Comparison of ENCODE assay signal across 15 cellular contexts in genomic region chr16:68792465-68793324, GRCh38. TPM values are rescaled to one million over a fixed set of nuclear protein-coding genes. Genes with fewer than 3 reads are reported as not detected.
DNase-seq lines count a peak whose midpoint lies in the region; ATAC-seq, FAIRE-seq and TF ChIP-seq lines count a peak whose summit lies in the region.
"Had no signal": no experiment of that assay in that cellular context is flagged by ENCODE, and none has a peak within 500 bp of the region (broad histone marks: within the 10 kb centered on the region; RNA-seq: fewer than 3 reads in every experiment).

No MANE protein-coding gene starts in this region.

- H3K27me3 ChIP-seq in SJCRH30 = no peaks in the 10 kb centered on the region
- H3K27me3 ChIP-seq: right atrium auricular region, SJSA1 had no signal

- H3K9me3 ChIP-seq in SJCRH30 (replicated peaks) = no peaks in the 10 kb centered on the region
- H3K9me3 ChIP-seq: right atrium auricular region, SJSA1 had no signal

- no peaks in the 10 kb centered on the region for H3K36me3 ChIP-seq in SJCRH30
- H3K36me3 ChIP-seq: right atrium auricular region, SJSA1 had no signal

- TF ChIP-seq CTCF in fibroblast of pulmonary artery (IDR thresholded peaks at IDR 0.05; ENCODE audit: low read length, missing control alignments) (no peak), retinal pigment epithelial cell (conservative IDR thresholded peaks at IDR 0.05; ENCODE audit: low read depth, low read length) (no peak), D721Med (IDR thresholded peaks at IDR 0.05; ENCODE audit: insufficient read depth, missing control alignments) (no peak)

- H3K27ac ChIP-seq in SJCRH30 = peak overlapping the region; percentile 94
- H3K27ac ChIP-seq: right atrium auricular region, SJSA1 had no signal

- no peak for FAIRE-seq in D721Med (lab: Jason Lieb, UNC)
- FAIRE-seq: G401.6 had no signal

- DNase-seq in HT-29 (ENCODE audit: low spot score) = peak; percentile 76
- DNase-seq in SJCRH30 = peak; percentile 85
- peak; percentile 72 for DNase-seq in fibroblast of pulmonary artery (ENCODE audit: low read depth)
- peak; percentile 83 for DNase-seq in retinal pigment epithelial cell (ENCODE audit: low read depth)
- DNase-seq in D721Med (ENCODE audit: insufficient read length, low spot score) = no peak
- DNase-seq: activated CD8-positive, alpha-beta memory T cell treated with anti-CD3 and anti-CD28 coated beads, Interleukin-2, amount 10 ng/mL, durations not matched to agents 7 days and 5 days; cerebellar nuclear complex; NCI-H1105 had no signal

- no peak for ATAC-seq in HG03039 (IDR thresholded peaks at IDR 0.05; ENCODE audit: unreplicated experiment)
- no peak for ATAC-seq in GM21737 (IDR thresholded peaks at IDR 0.05; ENCODE audit: unreplicated experiment)
- no peak for ATAC-seq in HG02798 (IDR thresholded peaks at IDR 0.05; ENCODE audit: poor library complexity, unreplicated experiment)
- ATAC-seq: activated CD8-positive, alpha-beta memory T cell treated with anti-CD3 and anti-CD28 coated beads, Interleukin-2, amount 10 ng/mL, durations not matched to agents 7 days and 5 days; stimulated activated effector memory CD8-positive, alpha-beta T cell treated with anti-CD3 and anti-CD28 coated beads, Interleukin-12 subunit alpha, Interleukin-12 subunit beta, amount 100 ng/mL, for 72 hours had no signal

- H3K4me3 ChIP-seq in SJCRH30 (no peak overlapping the region), fibroblast of pulmonary artery (replicated peaks; ENCODE audit: low read depth, low read length) (no peak overlapping the region), retinal pigment epithelial cell (ENCODE audit: low read length) (no peak overlapping the region)
- H3K4me3 ChIP-seq: right atrium auricular region, SJSA1 had no signal

- H3K4me1 ChIP-seq in SJCRH30 = peaks cover 36% of the 10 kb centered on the region
- H3K4me1 ChIP-seq: right atrium auricular region had no signal

RNA-seq across cellular contexts. Expression of gene TANGO6, which starts 50.6 kb away (rescaled TPM):
- 2.7 and 3.6 TPM in 2 replicates for total RNA-seq in HT-29 (2014; rRNA removed; shearing (Covaris generic))
- 5.8 and 7.3 TPM in 2 replicates for total RNA-seq in SJCRH30 (2014; rRNA removed; shearing (Covaris generic))

RNA-seq across cellular contexts. Expression of gene CDH1, which starts 55.6 kb away (rescaled TPM):
- total RNA-seq in HT-29 (2014; rRNA removed; shearing (Covaris generic)) = 219 and 251 TPM in 2 replicates
- not detected in 2 replicates for total RNA-seq in SJCRH30 (2014; rRNA removed; shearing (Covaris generic))

Comparison
In these comparisons a context has a peak if more than half of its experiments do, and no peak if none do; other contexts are left out.
1. RNA of gene CDH1, which starts 55.6 kb away (total RNA-seq): 219 to 251 TPM in HT-29; not detected in SJCRH30; every median in the first group is over 100 times any median in the second.